21 cellular contexts compared by ENCODE assay signal in the genomic region with DNA sequence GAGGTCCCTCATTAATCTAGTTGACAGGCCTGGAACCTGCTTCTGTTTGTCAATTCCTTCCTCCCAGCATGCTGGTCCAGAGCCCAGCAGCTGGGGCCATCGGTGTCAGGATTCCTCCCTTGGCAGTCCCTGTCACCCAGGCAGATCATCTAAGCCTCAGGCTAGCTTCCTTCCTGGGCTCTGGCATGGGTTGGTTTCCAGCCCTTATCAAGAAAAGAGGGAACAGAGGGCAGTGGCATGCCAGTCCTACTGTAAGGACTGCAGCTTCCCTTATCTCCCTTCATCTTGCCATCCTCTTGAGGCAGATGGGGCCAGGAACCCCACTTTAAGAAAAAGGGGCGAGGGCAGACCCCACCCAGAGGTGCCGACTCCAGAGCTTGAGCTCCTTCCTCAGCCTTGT. TPM values are rescaled to one million over a fixed set of nuclear protein-coding genes. Genes with fewer than 3 reads are reported as not detected.
"Had no signal": no experiment of that assay in that cellular context is flagged by ENCODE, and none has a peak within 500 bp of the region (broad histone marks: within the 10 kb centered on the region; RNA-seq: fewer than 3 reads in every experiment).

No MANE protein-coding gene starts in this region.

- H3K36me3 ChIP-seq: lower lobe of right lung, right lobe of liver, stomach, suprapubic skin had no signal

- ATAC-seq: esophagus mucosa; lower lobe of right lung; mucosa of descending colon; right lobe of liver; stimulated activated memory B cell treated with anti-CD40 and anti-IgM and Interleukin-4, amounts not matched to agents 10 μg/mL and 1 μg/mL and 100 μg/mL, for 72 hours; WTC11 had no signal

- H3K27ac ChIP-seq: lower lobe of right lung, right lobe of liver, stomach, suprapubic skin had no signal

- H3K27me3 ChIP-seq: right lobe of liver had no signal

- DNase-seq: activated naive CD4-positive, alpha-beta T cell treated with Interleukin-2 at 50 U/mL for 16 hours; activated T-cell treated with anti-CD3 and anti-CD28 coated beads, Interleukin-2, amount 50 U/mL, for 1 hour; caudate nucleus; effector memory CD4-positive, alpha-beta T cell; glutamatergic neuron; hippocampal formation; lower lobe of right lung; mucosa of descending colon; nephron progenitor cell; small intestine; stimulated activated CD4-positive, alpha-beta T cell treated with anti-CD3 and anti-CD28 coated beads, Interleukin-15, amount 100 ng/mL, for 24 hours; stomach; T1000 had no signal

- H3K4me3 ChIP-seq: lower lobe of right lung, mucosa of descending colon, right lobe of liver, stomach, suprapubic skin had no signal

- H3K9me3 ChIP-seq: lower lobe of right lung, mucosa of descending colon, right lobe of liver, suprapubic skin had no signal

- H3K4me1 ChIP-seq: right lobe of liver, stomach, suprapubic skin had no signal

RNA-seq across cellular contexts. Expression of gene KCNK3, which starts 10.9 kb away (rescaled TPM):
- total RNA-seq: dermis microvascular lymphatic vessel endothelial cell, endothelial cell of umbilical vein had no signal
- polyA plus RNA-seq: endothelial cell of umbilical vein had no signal

RNA-seq across cellular contexts. Expression of gene CIB4, which starts 40.5 kb away (rescaled TPM):
- total RNA-seq: dermis microvascular lymphatic vessel endothelial cell, endothelial cell of umbilical vein, esophagus mucosa, frontal cortex, lower lobe of right lung, right lobe of liver, suprapubic skin, WTC11 had no signal
- polyA plus RNA-seq: endothelial cell of umbilical vein, small intestine had no signal
